ENCODE assay signal across 1 cellular context in the genomic region with DNA sequence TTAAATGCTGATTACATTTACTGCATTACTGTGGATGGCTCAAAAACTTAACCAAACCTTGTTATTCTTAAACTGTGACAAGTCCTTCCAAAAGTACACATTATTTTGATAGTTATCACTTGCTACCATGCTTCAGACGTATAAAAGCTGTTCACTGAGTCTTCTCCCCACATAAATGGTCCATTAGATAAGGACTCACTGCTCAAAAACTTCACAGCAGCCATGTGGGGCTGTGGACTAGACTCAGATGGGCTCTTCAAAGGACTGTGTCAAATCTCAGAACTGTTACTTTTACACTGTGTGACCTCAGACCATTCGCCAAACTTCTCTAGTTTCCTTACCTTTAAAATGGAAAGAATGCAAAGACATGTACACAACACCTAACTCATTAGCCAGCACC.
TF ChIP-seq lines count a peak whose summit lies in the region.

No MANE protein-coding gene starts in this region.

TF ChIP-seq in K562, 482 proteins besides CTCF, POLR2A, EP300 and RAD21 (continued from another document and continues in another):
- TF ChIP-seq, protein P1, sequence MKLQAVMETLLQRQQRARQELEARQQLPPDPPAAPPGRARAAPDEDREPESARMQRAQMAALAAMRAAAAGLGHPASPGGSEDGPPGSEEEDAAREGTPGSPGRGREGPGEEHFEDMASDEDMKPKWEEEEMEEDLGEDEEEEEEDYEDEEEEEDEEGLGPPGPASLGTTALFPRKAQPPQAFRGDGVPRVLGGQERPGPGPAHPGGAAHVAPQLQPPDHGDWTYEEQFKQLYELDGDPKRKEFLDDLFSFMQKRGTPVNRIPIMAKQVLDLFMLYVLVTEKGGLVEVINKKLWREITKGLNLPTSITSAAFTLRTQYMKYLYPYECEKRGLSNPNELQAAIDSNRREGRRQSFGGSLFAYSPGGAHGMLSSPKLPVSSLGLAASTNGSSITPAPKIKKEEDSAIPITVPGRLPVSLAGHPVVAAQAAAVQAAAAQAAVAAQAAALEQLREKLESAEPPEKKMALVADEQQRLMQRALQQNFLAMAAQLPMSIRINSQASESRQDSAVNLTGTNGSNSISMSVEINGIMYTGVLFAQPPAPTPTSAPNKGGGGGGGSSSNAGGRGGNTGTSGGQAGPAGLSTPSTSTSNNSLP (IDR thresholded peaks at IDR 0.05; ENCODE audit: borderline replicate concordance, low read depth, low read length), result peak; percentile 65; the same call in 1 of the 2 replicates
- TF ChIP-seq HMGXB4 (CRISPR knock-in tag; IDR thresholded peaks at IDR 0.05) (no peak), POLR2G (IDR thresholded peaks at IDR 0.05; ENCODE audit: low read depth, low read length) (no peak), PML (IDR thresholded peaks at IDR 0.05; ENCODE audit: low read length) (peak; percentile 54), NBN (IDR thresholded peaks at IDR 0.05; ENCODE audit: low read depth) (no peak), OTX1 (CRISPR knock-in tag; IDR thresholded peaks at IDR 0.05) (no peak), JUN (IDR thresholded peaks at IDR 0.05; ENCODE audit: borderline replicate concordance, low read depth, low read length) (no peak), JUN (CRISPR knock-in tag; IDR thresholded peaks at IDR 0.05; ENCODE audit: borderline replicate concordance) (no peak), ADNP (tag; IDR thresholded peaks at IDR 0.05) (peak; percentile 72; the same call in 1 of the 2 replicates), HDAC6 (IDR thresholded peaks at IDR 0.05; ENCODE audit: low read depth, low read length) (no peak), C11orf30 (IDR thresholded peaks at IDR 0.05; ENCODE audit: low read depth) (no peak), ZNF175 (CRISPR knock-in tag; IDR thresholded peaks at IDR 0.05; ENCODE audit: low read depth) (no peak), PCBP2 (IDR thresholded peaks at IDR 0.05; ENCODE audit: low read depth, low read length, poor library complexity, severe bottlenecking) (no peak), ZNF277 (CRISPR knock-in tag; IDR thresholded peaks at IDR 0.05; ENCODE audit: borderline replicate concordance) (no peak), ZNF668 (CRISPR knock-in tag; IDR thresholded peaks at IDR 0.05) (no peak), ZNF436 (CRISPR knock-in tag; IDR thresholded peaks at IDR 0.05) (no peak), FOXJ2 (tag; IDR thresholded peaks at IDR 0.05) (no peak; the same call in 1 of the 2 replicates), HDAC1 (IDR thresholded peaks at IDR 0.05) (peak in 1 of 2 experiments; percentile 44; a peak in 1 of 4 replicates), SMAD3 (CRISPR knock-in tag; conservative IDR thresholded peaks at IDR 0.05) (no peak), RBM15 (IDR thresholded peaks at IDR 0.05; ENCODE audit: insufficient read depth, low read length) (no peak), PYGO2 (tag; IDR thresholded peaks at IDR 0.05) (no peak), TAL1 (IDR thresholded peaks at IDR 0.05) (peak; percentile 70), RBM25 (IDR thresholded peaks at IDR 0.05; ENCODE audit: low read depth, low read length, severe bottlenecking) (peak; percentile 23), ZNF551 (CRISPR knock-in tag; IDR thresholded peaks at IDR 0.05) (no peak), PTBP1 (IDR thresholded peaks at IDR 0.05; ENCODE audit: low read depth, low read length) (no peak), MNT (conservative IDR thresholded peaks at IDR 0.05) (peak; percentile 47 to 73; a peak in 3 of 4 replicates), PHF20 (IDR thresholded peaks at IDR 0.05; ENCODE audit: partially characterized antibody) (no peak), TBL1XR1 (IDR thresholded peaks at IDR 0.05; ENCODE audit: low read length in 2 of 2) (no peak), ZNF124 (CRISPR knock-in tag; IDR thresholded peaks at IDR 0.05) (no peak), ZNF512 (tag; IDR thresholded peaks at IDR 0.05) (no peak), KDM4B (IDR thresholded peaks at IDR 0.05; ENCODE audit: borderline replicate concordance in 2 of 2, low read depth in 1 of 2) (no peak), TCFL5 (CRISPR knock-in tag; conservative IDR thresholded peaks at IDR 0.05) (no peak), ZNF511 (CRISPR knock-in tag; IDR thresholded peaks at IDR 0.05) (no peak), THRB (CRISPR knock-in tag; conservative IDR thresholded peaks at IDR 0.05) (no peak), XRCC5 (IDR thresholded peaks at IDR 0.05; ENCODE audit: low read depth, low read length) (no peak), ZNF324 (CRISPR knock-in tag; IDR thresholded peaks at IDR 0.05) (no peak), USF1 (CRISPR knock-in tag; IDR thresholded peaks at IDR 0.05) (no peak), NCOR1 (IDR thresholded peaks at IDR 0.05) (peak; percentile 77), TRIM24 (IDR thresholded peaks at IDR 0.05) (0 out of 4 replicates have a peak, but pooled peaks of 1 of the 2 experiments have one; percentile 17), MCM5 (IDR thresholded peaks at IDR 0.05; ENCODE audit: low read depth) (no peak), CBFA2T2 (conservative IDR thresholded peaks at IDR 0.05) (peak; percentile 74), ZNF197 (CRISPR knock-in tag; IDR thresholded peaks at IDR 0.05; ENCODE audit: low read depth) (no peak), BRD4 (IDR thresholded peaks at IDR 0.05) (no peak), HNRNPUL1 (IDR thresholded peaks at IDR 0.05; ENCODE audit: low read length) (no peak), TCF3 (CRISPR knock-in tag; IDR thresholded peaks at IDR 0.05) (peak; percentile 73), ZNF644 (tag; IDR thresholded peaks at IDR 0.05; ENCODE audit: low read depth) (no peak), ZNF79 (CRISPR knock-in tag; IDR thresholded peaks at IDR 0.05; ENCODE audit: low read depth) (no peak), ETV6 (IDR thresholded peaks at IDR 0.05; ENCODE audit: borderline replicate concordance in 1 of 2, low read depth in 2 of 2, low read length in 1 of 2) (no peak), ETV6 (CRISPR knock-in tag; IDR thresholded peaks at IDR 0.05; ENCODE audit: borderline replicate concordance) (no peak), NEUROD1 (IDR thresholded peaks at IDR 0.05; ENCODE audit: borderline replicate concordance, low read depth, low read length, partially characterized antibody) (no peak), TAF15 (IDR thresholded peaks at IDR 0.05; ENCODE audit: low read depth, low read length) (no peak), FOXJ3 (CRISPR knock-in tag; IDR thresholded peaks at IDR 0.05) (no peak), ZNF408 (CRISPR knock-in tag; IDR thresholded peaks at IDR 0.05; ENCODE audit: low read depth) (no peak)
- TF ChIP-seq, protein P2, sequence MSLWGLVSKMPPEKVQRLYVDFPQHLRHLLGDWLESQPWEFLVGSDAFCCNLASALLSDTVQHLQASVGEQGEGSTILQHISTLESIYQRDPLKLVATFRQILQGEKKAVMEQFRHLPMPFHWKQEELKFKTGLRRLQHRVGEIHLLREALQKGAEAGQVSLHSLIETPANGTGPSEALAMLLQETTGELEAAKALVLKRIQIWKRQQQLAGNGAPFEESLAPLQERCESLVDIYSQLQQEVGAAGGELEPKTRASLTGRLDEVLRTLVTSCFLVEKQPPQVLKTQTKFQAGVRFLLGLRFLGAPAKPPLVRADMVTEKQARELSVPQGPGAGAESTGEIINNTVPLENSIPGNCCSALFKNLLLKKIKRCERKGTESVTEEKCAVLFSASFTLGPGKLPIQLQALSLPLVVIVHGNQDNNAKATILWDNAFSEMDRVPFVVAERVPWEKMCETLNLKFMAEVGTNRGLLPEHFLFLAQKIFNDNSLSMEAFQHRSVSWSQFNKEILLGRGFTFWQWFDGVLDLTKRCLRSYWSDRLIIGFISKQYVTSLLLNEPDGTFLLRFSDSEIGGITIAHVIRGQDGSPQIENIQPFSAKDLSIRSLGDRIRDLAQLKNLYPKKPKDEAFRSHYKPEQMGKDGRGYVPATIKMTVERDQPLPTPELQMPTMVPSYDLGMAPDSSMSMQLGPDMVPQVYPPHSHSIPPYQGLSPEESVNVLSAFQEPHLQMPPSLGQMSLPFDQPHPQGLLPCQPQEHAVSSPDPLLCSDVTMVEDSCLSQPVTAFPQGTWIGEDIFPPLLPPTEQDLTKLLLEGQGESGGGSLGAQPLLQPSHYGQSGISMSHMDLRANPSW (CRISPR knock-in tag; IDR thresholded peaks at IDR 0.05), result no peak
- TF ChIP-seq, protein P3, sequence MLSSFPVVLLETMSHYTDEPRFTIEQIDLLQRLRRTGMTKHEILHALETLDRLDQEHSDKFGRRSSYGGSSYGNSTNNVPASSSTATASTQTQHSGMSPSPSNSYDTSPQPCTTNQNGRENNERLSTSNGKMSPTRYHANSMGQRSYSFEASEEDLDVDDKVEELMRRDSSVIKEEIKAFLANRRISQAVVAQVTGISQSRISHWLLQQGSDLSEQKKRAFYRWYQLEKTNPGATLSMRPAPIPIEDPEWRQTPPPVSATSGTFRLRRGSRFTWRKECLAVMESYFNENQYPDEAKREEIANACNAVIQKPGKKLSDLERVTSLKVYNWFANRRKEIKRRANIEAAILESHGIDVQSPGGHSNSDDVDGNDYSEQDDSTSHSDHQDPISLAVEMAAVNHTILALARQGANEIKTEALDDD (IDR thresholded peaks at IDR 0.05), result peak; percentile 93
- TF ChIP-seq, protein P4, sequence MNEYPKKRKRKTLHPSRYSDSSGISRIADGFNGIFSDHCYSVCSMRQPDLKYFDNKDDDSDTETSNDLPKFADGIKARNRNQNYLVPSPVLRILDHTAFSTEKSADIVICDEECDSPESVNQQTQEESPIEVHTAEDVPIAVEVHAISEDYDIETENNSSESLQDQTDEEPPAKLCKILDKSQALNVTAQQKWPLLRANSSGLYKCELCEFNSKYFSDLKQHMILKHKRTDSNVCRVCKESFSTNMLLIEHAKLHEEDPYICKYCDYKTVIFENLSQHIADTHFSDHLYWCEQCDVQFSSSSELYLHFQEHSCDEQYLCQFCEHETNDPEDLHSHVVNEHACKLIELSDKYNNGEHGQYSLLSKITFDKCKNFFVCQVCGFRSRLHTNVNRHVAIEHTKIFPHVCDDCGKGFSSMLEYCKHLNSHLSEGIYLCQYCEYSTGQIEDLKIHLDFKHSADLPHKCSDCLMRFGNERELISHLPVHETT (CRISPR knock-in tag; conservative IDR thresholded peaks at IDR 0.05 in 1 of 2, IDR thresholded peaks at IDR 0.05 in 1 of 2), result no peak
